In genomic region chrX:17803449-17803848, GRCh38 we compare ENCODE assay signal across 22 cellular contexts.
"Had no signal": no experiment of that assay in that cellular context is flagged by ENCODE, and none has a peak within 500 bp of the region (broad histone marks: within the 10 kb centered on the region; RNA-seq: fewer than 3 reads in every experiment).

No MANE protein-coding gene starts in this region.

- H3K36me3 ChIP-seq: colonic mucosa, left ventricle myocardium inferior, neutrophil, spleen, upper lobe of right lung, vagina had no signal

- H3K4me3 ChIP-seq: colonic mucosa, heart left ventricle, left ventricle myocardium inferior, lower lobe of right lung, psoas muscle, spleen, tibial nerve, upper lobe of right lung, vagina had no signal

- FAIRE-seq: endothelial cell of umbilical vein had no signal

- DNase-seq: colonic mucosa; effector CD4-positive, alpha-beta T cell; endodermal cell; foreskin melanocyte; heart left ventricle; hippocampal formation; left ventricle myocardium inferior; lower lobe of right lung; naive B cell; nephron progenitor cell; psoas muscle; spleen; stimulated activated CD4-positive, alpha-beta T cell treated with anti-CD3 and anti-CD28 coated beads, Interleukin-15, amount 100 ng/mL, for 24 hours; stimulated activated CD4-positive, alpha-beta T cell treated with anti-CD3 and anti-CD28 coated beads, Interleukin-1b, Interleukin-23, amount 100 ng/mL, for 48 hours; stimulated activated CD4-positive, alpha-beta T cell treated with anti-CD3 and anti-CD28 coated beads, Interleukin-4, amount 100 ng/mL, for 24 hours; upper lobe of right lung had no signal

- H3K27me3 ChIP-seq: colonic mucosa, neutrophil, spleen, tibial nerve, upper lobe of right lung, vagina had no signal

- ATAC-seq: heart left ventricle; lower lobe of right lung; psoas muscle; sciatic nerve; stimulated activated memory B cell treated with anti-CD40 and anti-IgM and Interleukin-4, amounts not matched to agents 10 μg/mL and 1 μg/mL and 100 μg/mL, for 72 hours; upper lobe of right lung had no signal
